ENCODE assay signal across 1 cellular context in the genomic region with DNA sequence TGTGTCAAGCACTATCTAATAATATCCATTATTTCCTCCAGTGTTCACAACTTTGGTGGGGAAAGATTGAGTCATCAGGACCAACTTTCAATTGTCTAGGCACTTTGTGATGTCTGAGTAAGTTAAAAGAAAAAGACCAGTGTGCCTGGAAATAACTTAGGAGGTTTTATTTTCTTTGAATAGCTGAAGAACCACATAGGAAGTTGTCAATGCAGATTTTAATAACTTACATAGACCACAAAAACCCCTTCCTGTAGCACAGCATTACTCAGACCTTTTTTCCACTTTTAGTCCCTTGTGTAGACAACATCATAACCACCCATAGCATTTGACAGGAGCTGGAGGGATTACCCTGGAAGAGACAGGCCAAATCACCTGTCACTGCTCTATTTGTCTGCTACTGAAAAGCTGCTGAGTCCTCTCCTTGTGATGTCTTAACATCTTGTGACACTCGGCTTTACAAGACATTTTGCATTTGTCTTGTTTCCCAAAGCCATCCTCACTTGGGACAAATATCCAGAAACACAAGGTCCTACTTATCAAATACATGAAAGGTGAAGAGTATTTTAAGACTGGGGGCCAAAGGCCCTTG.
TF ChIP-seq lines count a peak whose summit lies in the region.

No MANE protein-coding gene starts in this region.

TF ChIP-seq in GM12878, 131 proteins besides CTCF, POLR2A, EP300 and RAD21 (continued from another document and continues in another):
- TF ChIP-seq, protein P1, sequence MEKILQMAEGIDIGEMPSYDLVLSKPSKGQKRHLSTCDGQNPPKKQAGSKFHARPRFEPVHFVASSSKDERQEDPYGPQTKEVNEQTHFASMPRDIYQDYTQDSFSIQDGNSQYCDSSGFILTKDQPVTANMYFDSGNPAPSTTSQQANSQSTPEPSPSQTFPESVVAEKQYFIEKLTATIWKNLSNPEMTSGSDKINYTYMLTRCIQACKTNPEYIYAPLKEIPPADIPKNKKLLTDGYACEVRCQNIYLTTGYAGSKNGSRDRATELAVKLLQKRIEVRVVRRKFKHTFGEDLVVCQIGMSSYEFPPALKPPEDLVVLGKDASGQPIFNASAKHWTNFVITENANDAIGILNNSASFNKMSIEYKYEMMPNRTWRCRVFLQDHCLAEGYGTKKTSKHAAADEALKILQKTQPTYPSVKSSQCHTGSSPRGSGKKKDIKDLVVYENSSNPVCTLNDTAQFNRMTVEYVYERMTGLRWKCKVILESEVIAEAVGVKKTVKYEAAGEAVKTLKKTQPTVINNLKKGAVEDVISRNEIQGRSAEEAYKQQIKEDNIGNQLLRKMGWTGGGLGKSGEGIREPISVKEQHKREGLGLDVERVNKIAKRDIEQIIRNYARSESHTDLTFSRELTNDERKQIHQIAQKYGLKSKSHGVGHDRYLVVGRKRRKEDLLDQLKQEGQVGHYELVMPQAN (conservative IDR thresholded peaks at IDR 0.05), result no peak
- TF ChIP-seq JUNB (IDR thresholded peaks at IDR 0.05) (0 out of 2 replicates have a peak, but pooled peaks have one; percentile 10), SMAD1 (IDR thresholded peaks at IDR 0.05; ENCODE audit: low read depth, partially characterized antibody) (no peak), LARP7 (IDR thresholded peaks at IDR 0.05) (no peak), PML (IDR thresholded peaks at IDR 0.05; ENCODE audit: low read length) (no peak), NR2C1 (IDR thresholded peaks at IDR 0.05) (no peak), POLR2AphosphoS2 (IDR thresholded peaks at IDR 0.05; ENCODE audit: low read depth, low read length) (no peak), RFX5 (IDR thresholded peaks at IDR 0.05; ENCODE audit: low read depth, low read length) (no peak), BHLHE40 (IDR thresholded peaks at IDR 0.05; ENCODE audit: borderline replicate concordance in 1 of 2, low read depth in 2 of 2, low read length in 1 of 2) (no peak), TBL1XR1 (IDR thresholded peaks at IDR 0.05; ENCODE audit: low read depth, low read length) (no peak), ZNF622 (IDR thresholded peaks at IDR 0.05) (no peak), TARDBP (IDR thresholded peaks at IDR 0.05; ENCODE audit: borderline replicate concordance) (no peak), PAX5 (IDR thresholded peaks at IDR 0.05; ENCODE audit: borderline replicate concordance, low read depth, low read length) (no peak), FOXK2 (IDR thresholded peaks at IDR 0.05) (no peak), ZZZ3 (IDR thresholded peaks at IDR 0.05; ENCODE audit: control insufficient read depth, insufficient read length, low read depth) (no peak), YBX1 (IDR thresholded peaks at IDR 0.05) (no peak), EZH2 (IDR thresholded peaks at IDR 0.05; ENCODE audit: borderline replicate concordance, control insufficient read depth, low read depth, low read length) (no peak), MEF2A (IDR thresholded peaks at IDR 0.05; ENCODE audit: insufficient read depth, low read depth, low read length) (0 out of 2 replicates have a peak, but pooled peaks have one; percentile 39), YY1 (IDR thresholded peaks at IDR 0.05; ENCODE audit: low read depth, low read length) (no peak), MEF2B (IDR thresholded peaks at IDR 0.05; ENCODE audit: partially characterized antibody, poor library complexity, severe bottlenecking) (peak; percentile 79), TCF12 (IDR thresholded peaks at IDR 0.05; ENCODE audit: low read depth, low read length) (no peak), CHD2 (IDR thresholded peaks at IDR 0.05; ENCODE audit: borderline replicate concordance, low read depth, low read length) (no peak), SREBF2 (IDR thresholded peaks at IDR 0.05; ENCODE audit: low read length) (no peak), CREM (IDR thresholded peaks at IDR 0.05; ENCODE audit: low read depth) (0 out of 2 replicates have a peak, but pooled peaks have one; percentile 16), POU2F2 (IDR thresholded peaks at IDR 0.05; ENCODE audit: borderline replicate concordance, low read depth, low read length) (0 out of 3 replicates have a peak, but pooled peaks have one; percentile 28), BMI1 (IDR thresholded peaks at IDR 0.05; ENCODE audit: borderline replicate concordance) (no peak), TAF1 (IDR thresholded peaks at IDR 0.05; ENCODE audit: borderline replicate concordance, low read depth, low read length) (no peak), BCL11A (IDR thresholded peaks at IDR 0.05; ENCODE audit: low read depth, low read length) (no peak), RCOR1 (conservative IDR thresholded peaks at IDR 0.05; ENCODE audit: low read depth, low read length) (no peak)
- TF ChIP-seq, protein P2, sequence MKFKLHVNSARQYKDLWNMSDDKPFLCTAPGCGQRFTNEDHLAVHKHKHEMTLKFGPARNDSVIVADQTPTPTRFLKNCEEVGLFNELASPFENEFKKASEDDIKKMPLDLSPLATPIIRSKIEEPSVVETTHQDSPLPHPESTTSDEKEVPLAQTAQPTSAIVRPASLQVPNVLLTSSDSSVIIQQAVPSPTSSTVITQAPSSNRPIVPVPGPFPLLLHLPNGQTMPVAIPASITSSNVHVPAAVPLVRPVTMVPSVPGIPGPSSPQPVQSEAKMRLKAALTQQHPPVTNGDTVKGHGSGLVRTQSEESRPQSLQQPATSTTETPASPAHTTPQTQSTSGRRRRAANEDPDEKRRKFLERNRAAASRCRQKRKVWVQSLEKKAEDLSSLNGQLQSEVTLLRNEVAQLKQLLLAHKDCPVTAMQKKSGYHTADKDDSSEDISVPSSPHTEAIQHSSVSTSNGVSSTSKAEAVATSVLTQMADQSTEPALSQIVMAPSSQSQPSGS (IDR thresholded peaks at IDR 0.05; ENCODE audit: low read length), result peak; percentile 49; the same call in 1 of the 2 replicates
- TF ChIP-seq, protein P3, sequence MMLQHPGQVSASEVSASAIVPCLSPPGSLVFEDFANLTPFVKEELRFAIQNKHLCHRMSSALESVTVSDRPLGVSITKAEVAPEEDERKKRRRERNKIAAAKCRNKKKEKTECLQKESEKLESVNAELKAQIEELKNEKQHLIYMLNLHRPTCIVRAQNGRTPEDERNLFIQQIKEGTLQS (IDR thresholded peaks at IDR 0.05; ENCODE audit: borderline replicate concordance, extremely low read depth, low read depth, low read length), result no peak
- TF ChIP-seq, protein P4, sequence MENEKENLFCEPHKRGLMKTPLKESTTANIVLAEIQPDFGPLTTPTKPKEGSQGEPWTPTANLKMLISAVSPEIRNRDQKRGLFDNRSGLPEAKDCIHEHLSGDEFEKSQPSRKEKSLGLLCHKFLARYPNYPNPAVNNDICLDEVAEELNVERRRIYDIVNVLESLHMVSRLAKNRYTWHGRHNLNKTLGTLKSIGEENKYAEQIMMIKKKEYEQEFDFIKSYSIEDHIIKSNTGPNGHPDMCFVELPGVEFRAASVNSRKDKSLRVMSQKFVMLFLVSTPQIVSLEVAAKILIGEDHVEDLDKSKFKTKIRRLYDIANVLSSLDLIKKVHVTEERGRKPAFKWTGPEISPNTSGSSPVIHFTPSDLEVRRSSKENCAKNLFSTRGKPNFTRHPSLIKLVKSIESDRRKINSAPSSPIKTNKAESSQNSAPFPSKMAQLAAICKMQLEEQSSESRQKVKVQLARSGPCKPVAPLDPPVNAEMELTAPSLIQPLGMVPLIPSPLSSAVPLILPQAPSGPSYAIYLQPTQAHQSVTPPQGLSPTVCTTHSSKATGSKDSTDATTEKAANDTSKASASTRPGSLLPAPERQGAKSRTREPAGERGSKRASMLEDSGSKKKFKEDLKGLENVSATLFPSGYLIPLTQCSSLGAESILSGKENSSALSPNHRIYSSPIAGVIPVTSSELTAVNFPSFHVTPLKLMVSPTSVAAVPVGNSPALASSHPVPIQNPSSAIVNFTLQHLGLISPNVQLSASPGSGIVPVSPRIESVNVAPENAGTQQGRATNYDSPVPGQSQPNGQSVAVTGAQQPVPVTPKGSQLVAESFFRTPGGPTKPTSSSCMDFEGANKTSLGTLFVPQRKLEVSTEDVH (IDR thresholded peaks at IDR 0.05; ENCODE audit: low read depth, partially characterized antibody), result no peak
- TF ChIP-seq, protein P5, sequence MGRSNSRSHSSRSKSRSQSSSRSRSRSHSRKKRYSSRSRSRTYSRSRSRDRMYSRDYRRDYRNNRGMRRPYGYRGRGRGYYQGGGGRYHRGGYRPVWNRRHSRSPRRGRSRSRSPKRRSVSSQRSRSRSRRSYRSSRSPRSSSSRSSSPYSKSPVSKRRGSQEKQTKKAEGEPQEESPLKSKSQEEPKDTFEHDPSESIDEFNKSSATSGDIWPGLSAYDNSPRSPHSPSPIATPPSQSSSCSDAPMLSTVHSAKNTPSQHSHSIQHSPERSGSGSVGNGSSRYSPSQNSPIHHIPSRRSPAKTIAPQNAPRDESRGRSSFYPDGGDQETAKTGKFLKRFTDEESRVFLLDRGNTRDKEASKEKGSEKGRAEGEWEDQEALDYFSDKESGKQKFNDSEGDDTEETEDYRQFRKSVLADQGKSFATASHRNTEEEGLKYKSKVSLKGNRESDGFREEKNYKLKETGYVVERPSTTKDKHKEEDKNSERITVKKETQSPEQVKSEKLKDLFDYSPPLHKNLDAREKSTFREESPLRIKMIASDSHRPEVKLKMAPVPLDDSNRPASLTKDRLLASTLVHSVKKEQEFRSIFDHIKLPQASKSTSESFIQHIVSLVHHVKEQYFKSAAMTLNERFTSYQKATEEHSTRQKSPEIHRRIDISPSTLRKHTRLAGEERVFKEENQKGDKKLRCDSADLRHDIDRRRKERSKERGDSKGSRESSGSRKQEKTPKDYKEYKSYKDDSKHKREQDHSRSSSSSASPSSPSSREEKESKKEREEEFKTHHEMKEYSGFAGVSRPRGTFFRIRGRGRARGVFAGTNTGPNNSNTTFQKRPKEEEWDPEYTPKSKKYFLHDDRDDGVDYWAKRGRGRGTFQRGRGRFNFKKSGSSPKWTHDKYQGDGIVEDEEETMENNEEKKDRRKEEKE (IDR thresholded peaks at IDR 0.05), result no peak
- TF ChIP-seq, protein P6, sequence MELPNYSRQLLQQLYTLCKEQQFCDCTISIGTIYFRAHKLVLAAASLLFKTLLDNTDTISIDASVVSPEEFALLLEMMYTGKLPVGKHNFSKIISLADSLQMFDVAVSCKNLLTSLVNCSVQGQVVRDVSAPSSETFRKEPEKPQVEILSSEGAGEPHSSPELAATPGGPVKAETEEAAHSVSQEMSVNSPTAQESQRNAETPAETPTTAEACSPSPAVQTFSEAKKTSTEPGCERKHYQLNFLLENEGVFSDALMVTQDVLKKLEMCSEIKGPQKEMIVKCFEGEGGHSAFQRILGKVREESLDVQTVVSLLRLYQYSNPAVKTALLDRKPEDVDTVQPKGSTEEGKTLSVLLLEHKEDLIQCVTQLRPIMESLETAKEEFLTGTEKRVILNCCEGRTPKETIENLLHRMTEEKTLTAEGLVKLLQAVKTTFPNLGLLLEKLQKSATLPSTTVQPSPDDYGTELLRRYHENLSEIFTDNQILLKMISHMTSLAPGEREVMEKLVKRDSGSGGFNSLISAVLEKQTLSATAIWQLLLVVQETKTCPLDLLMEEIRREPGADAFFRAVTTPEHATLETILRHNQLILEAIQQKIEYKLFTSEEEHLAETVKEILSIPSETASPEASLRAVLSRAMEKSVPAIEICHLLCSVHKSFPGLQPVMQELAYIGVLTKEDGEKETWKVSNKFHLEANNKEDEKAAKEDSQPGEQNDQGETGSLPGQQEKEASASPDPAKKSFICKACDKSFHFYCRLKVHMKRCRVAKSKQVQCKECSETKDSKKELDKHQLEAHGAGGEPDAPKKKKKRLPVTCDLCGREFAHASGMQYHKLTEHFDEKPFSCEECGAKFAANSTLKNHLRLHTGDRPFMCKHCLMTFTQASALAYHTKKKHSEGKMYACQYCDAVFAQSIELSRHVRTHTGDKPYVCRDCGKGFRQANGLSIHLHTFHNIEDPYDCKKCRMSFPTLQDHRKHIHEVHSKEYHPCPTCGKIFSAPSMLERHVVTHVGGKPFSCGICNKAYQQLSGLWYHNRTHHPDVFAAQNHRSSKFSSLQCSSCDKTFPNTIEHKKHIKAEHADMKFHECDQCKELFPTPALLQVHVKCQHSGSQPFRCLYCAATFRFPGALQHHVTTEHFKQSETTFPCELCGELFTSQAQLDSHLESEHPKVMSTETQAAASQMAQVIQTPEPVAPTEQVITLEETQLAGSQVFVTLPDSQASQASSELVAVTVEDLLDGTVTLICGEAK (IDR thresholded peaks at IDR 0.05; ENCODE audit: borderline replicate concordance), result no peak
- TF ChIP-seq, protein P7, sequence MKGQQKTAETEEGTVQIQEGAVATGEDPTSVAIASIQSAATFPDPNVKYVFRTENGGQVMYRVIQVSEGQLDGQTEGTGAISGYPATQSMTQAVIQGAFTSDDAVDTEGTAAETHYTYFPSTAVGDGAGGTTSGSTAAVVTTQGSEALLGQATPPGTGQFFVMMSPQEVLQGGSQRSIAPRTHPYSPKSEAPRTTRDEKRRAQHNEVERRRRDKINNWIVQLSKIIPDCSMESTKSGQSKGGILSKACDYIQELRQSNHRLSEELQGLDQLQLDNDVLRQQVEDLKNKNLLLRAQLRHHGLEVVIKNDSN (IDR thresholded peaks at IDR 0.05; ENCODE audit: borderline replicate concordance, extremely low read length, insufficient read depth, low read depth, low read length), result no peak
- TF ChIP-seq, protein P8, sequence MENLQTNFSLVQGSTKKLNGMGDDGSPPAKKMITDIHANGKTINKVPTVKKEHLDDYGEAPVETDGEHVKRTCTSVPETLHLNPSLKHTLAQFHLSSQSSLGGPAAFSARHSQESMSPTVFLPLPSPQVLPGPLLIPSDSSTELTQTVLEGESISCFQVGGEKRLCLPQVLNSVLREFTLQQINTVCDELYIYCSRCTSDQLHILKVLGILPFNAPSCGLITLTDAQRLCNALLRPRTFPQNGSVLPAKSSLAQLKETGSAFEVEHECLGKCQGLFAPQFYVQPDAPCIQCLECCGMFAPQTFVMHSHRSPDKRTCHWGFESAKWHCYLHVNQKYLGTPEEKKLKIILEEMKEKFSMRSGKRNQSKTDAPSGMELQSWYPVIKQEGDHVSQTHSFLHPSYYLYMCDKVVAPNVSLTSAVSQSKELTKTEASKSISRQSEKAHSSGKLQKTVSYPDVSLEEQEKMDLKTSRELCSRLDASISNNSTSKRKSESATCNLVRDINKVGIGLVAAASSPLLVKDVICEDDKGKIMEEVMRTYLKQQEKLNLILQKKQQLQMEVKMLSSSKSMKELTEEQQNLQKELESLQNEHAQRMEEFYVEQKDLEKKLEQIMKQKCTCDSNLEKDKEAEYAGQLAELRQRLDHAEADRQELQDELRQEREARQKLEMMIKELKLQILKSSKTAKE (IDR thresholded peaks at IDR 0.05; ENCODE audit: low read depth, poor library complexity, severe bottlenecking), result peak; percentile 77
- TF ChIP-seq, protein P9, sequence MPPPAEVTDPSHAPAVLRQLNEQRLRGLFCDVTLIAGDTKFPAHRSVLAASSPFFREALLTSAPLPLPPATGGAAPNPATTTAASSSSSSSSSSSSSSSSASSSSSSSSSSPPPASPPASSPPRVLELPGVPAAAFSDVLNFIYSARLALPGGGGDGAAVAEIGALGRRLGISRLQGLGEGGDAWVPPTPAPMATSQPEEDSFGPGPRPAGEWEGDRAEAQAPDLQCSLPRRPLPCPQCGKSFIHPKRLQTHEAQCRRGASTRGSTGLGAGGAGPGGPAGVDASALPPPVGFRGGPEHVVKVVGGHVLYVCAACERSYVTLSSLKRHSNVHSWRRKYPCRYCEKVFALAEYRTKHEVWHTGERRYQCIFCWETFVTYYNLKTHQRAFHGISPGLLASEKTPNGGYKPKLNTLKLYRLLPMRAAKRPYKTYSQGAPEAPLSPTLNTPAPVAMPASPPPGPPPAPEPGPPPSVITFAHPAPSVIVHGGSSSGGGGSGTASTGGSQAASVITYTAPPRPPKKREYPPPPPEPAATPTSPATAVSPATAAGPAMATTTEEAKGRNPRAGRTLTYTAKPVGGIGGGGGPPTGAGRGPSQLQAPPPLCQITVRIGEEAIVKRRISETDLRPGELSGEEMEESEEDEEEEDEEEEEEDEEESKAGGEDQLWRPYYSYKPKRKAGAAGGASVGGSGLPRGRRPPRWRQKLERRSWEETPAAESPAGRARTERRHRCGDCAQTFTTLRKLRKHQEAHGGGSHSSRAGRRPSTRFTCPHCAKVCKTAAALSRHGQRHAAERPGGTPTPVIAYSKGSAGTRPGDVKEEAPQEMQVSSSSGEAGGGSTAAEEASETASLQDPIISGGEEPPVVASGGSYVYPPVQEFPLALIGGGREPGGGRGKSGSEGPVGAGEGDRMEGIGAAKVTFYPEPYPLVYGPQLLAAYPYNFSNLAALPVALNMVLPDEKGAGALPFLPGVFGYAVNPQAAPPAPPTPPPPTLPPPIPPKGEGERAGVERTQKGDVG (CRISPR knock-in tag; IDR thresholded peaks at IDR 0.05), result no peak
